ENCODE assay signal across 8 cellular contexts in genomic region chr17:2181206-2181983, GRCh38.
DNase-seq lines count a peak whose midpoint lies in the region; ATAC-seq, FAIRE-seq and TF ChIP-seq lines count a peak whose summit lies in the region.

No MANE protein-coding gene starts in this region.

- peaks cover 22% of the 10 kb centered on the region for H3K4me1 Mint-ChIP-seq in activated T-helper 17 cell treated with anti-CD3 and anti-CD28 coated beads, Interleukin-2, amount 50 U/mL, for 72 hours

- no peak overlapping the region for H3K27ac Mint-ChIP-seq in activated T-helper 17 cell treated with anti-CD3 and anti-CD28 coated beads, Interleukin-2, amount 50 U/mL, for 72 hours

- FAIRE-seq in endothelial cell of umbilical vein (lab: Jason Lieb, UNC), result peak; percentile 78

- peak overlapping the region; percentile 6 for H2AFZ ChIP-seq in endothelial cell of umbilical vein (ENCODE audit: low read depth, low read length)

- peak; percentile 41 for DNase-seq in NCI-H226
- DNase-seq in endothelial cell of umbilical vein (ENCODE audit: low read depth, low spot score), result peak; percentile 90
- peak; percentile 61 for DNase-seq in midbrain (lab: John Stamatoyannopoulos, UW)
- DNase-seq in thyroid gland, result no peak
- no peak for DNase-seq in NCI-H524 treated with DMSO at 0.1 percent for 48 hours (lab: John Stamatoyannopoulos, UW)
- no peak for DNase-seq in NCI-H82 treated with DMSO at 0.1 percent for 48 hours (lab: John Stamatoyannopoulos, UW; ENCODE audit: unreplicated experiment)

- TF ChIP-seq CTCF in endothelial cell of umbilical vein (IDR thresholded peaks at IDR 0.05; ENCODE audit: extremely low read depth in 1 of 2, insufficient read depth in 1 of 2, low read depth in 1 of 2, low read length in 2 of 2), result no peak
- TF ChIP-seq CTCF in thyroid gland (IDR thresholded peaks at IDR 0.05), result no peak

- H3K9me3 ChIP-seq in endothelial cell of umbilical vein (replicated peaks; ENCODE audit: control insufficient read depth, insufficient read depth, low read length) (no peaks in the 10 kb centered on the region), thyroid gland (no peaks in the 10 kb centered on the region)

- H3K27me3 Mint-ChIP-seq in activated T-helper 17 cell treated with anti-CD3 and anti-CD28 coated beads, Interleukin-2, amount 50 U/mL, for 72 hours, result no peaks in the 10 kb centered on the region

- CTCF ChIA-PET in endothelial cell of umbilical vein (lab: Charles Lee), result interaction anchor here (0.9 to 2.0 kb wide), 12 partner anchors 8 to 126 kb away, joined by 3 to 12 read pairs (median 4); partner anchors contain the start of gene HIC1

- ATAC-seq in activated T-helper 17 cell treated with anti-CD3 and anti-CD28 coated beads, Interleukin-2, amount 50 U/mL, for 72 hours (replicated peaks), result no peak
- ATAC-seq in GM21423 (IDR thresholded peaks at IDR 0.05; ENCODE audit: unreplicated experiment), result no peak

- H3K36me3 Mint-ChIP-seq in activated T-helper 17 cell treated with anti-CD3 and anti-CD28 coated beads, Interleukin-2, amount 50 U/mL, for 72 hours (ENCODE audit: low read depth), result peaks cover 74% of the 10 kb centered on the region

- H3K27me3 ChIP-seq in endothelial cell of umbilical vein (ENCODE audit: control insufficient read depth in 2 of 2, insufficient read depth in 2 of 2, low read length in 2 of 2) (no peaks in the 10 kb centered on the region), thyroid gland (no peaks in the 10 kb centered on the region)

- H3K9me1 ChIP-seq in endothelial cell of umbilical vein (replicated peaks; ENCODE audit: control insufficient read depth, extremely low read depth, insufficient read depth, low read length), result no peaks in the 10 kb centered on the region

- BruUV-seq in endothelial cell of umbilical vein (replicated peaks; lab: Mats Ljungman, UMichigan), result no TSS peak

- 55 to 64% methylated on average over 15 of the region's 15 CpGs for WGBS in thyroid gland, 2 donors

- H3K4me3 Mint-ChIP-seq in activated T-helper 17 cell treated with anti-CD3 and anti-CD28 coated beads, Interleukin-2, amount 50 U/mL, for 72 hours, result no peak overlapping the region

- peaks cover 61% of the 10 kb centered on the region for H3K4me1 ChIP-seq in endothelial cell of umbilical vein (ENCODE audit: control insufficient read depth, extremely low read depth, insufficient read depth, low read length)
- H3K4me1 ChIP-seq in thyroid gland, result peaks cover 59 to 70% of the 10 kb centered on the region in 2 donors

- H3K9ac ChIP-seq in endothelial cell of umbilical vein (replicated peaks; ENCODE audit: extremely low read depth, insufficient read depth, low read length), result peak overlapping the region; percentile 53

- H3K27ac ChIP-seq in endothelial cell of umbilical vein (ENCODE audit: insufficient read depth, low read depth, low read length), result peak overlapping the region; percentile 94
- peak overlapping the region; percentile 53 to 81 (median 67) for H3K27ac ChIP-seq in thyroid gland

- TF ChIP-seq POLR2A in endothelial cell of umbilical vein (IDR thresholded peaks at IDR 0.05; ENCODE audit: low read depth, low read length), result no peak
- TF ChIP-seq POLR2A in thyroid gland (IDR thresholded peaks at IDR 0.05), result no peak

- peak overlapping the region; percentile 24 for H3K4me2 ChIP-seq in endothelial cell of umbilical vein (ENCODE audit: insufficient read depth, low read length)

- H3K4me3 ChIP-seq in endothelial cell of umbilical vein (replicated peaks in 1 of 3; ENCODE audit: insufficient read depth in 1 of 3, low read depth in 1 of 3, low read length in 3 of 3) (no peak overlapping the region), thyroid gland (replicated peaks in 1 of 3) (no peak overlapping the region)

- H3K36me3 ChIP-seq in endothelial cell of umbilical vein (ENCODE audit: control insufficient read depth in 2 of 2, extremely low read depth in 1 of 2, insufficient read depth in 2 of 2, low read length in 2 of 2), result peaks cover 0 to 3% of the 10 kb centered on the region in 2 experiments
- H3K36me3 ChIP-seq in thyroid gland, result peaks cover 2 to 5% of the 10 kb centered on the region in 2 donors

- intact Hi-C loops in endothelial cell of umbilical vein (cut with micrococcal nuclease) (no loop called here), thyroid gland (cut with DNase I) (no loop called here)

- H3K9me3 Mint-ChIP-seq in activated T-helper 17 cell treated with anti-CD3 and anti-CD28 coated beads, Interleukin-2, amount 50 U/mL, for 72 hours, result no peaks in the 10 kb centered on the region

- POLR2A ChIA-PET in endothelial cell of umbilical vein (lab: Charles Lee), result interaction anchor here (0.9 kb wide), 1 partner anchor 11 kb away, joined by 6 read pairs; no protein-coding TSS in a partner anchor

- no peaks in the 10 kb centered on the region for H4K20me1 ChIP-seq in endothelial cell of umbilical vein (replicated peaks; ENCODE audit: control insufficient read depth, extremely low read depth, insufficient read depth, low read length)

- dilution Hi-C loops in endothelial cell of umbilical vein (cut with MboI; ENCODE audit: extremely low pct_ligation_motif_present, low sequenced_read_pairs), result no loop called here

- H3K79me2 ChIP-seq in endothelial cell of umbilical vein (ENCODE audit: control insufficient read depth, insufficient read depth, low read length), result no peaks in the 10 kb centered on the region

TF ChIP-seq in endothelial cell of umbilical vein, 7 proteins besides CTCF, POLR2A, EP300 and RAD21:
- no peak for TF ChIP-seq POLR2AphosphoS5 (IDR thresholded peaks at IDR 0.05; ENCODE audit: insufficient read depth, low read depth, low read length)
- peak; percentile 84 for TF ChIP-seq MAX (IDR thresholded peaks at IDR 0.05; ENCODE audit: insufficient read depth, insufficient read length)
- TF ChIP-seq JUN (IDR thresholded peaks at IDR 0.05; ENCODE audit: borderline replicate concordance, insufficient read depth, insufficient read length, low read depth), result no peak
- TF ChIP-seq FOS (IDR thresholded peaks at IDR 0.05; ENCODE audit: borderline replicate concordance, insufficient read depth, low read length), result no peak
- peak; percentile 40 for TF ChIP-seq MYC (IDR thresholded peaks at IDR 0.05; ENCODE audit: low read depth, low read length)
- TF ChIP-seq GATA2 (IDR thresholded peaks at IDR 0.05; ENCODE audit: insufficient read depth, insufficient read length, low read depth, low read length), result no peak
- no peak for TF ChIP-seq EZH2 (IDR thresholded peaks at IDR 0.05; ENCODE audit: borderline replicate concordance, low read depth, low read length, severe bottlenecking)

Comparison
In these comparisons a context has a peak if more than half of its experiments do, and no peak if none do; other contexts are left out.
1. DNase-seq: peak in NCI-H226 (single experiment), endothelial cell of umbilical vein (single experiment) and midbrain (single experiment); none in thyroid gland (0 of 2), NCI-H524 treated with DMSO at 0.1 percent for 48 hours (single experiment) and NCI-H82 treated with DMSO at 0.1 percent for 48 hours (single experiment).